In the genomic region with DNA sequence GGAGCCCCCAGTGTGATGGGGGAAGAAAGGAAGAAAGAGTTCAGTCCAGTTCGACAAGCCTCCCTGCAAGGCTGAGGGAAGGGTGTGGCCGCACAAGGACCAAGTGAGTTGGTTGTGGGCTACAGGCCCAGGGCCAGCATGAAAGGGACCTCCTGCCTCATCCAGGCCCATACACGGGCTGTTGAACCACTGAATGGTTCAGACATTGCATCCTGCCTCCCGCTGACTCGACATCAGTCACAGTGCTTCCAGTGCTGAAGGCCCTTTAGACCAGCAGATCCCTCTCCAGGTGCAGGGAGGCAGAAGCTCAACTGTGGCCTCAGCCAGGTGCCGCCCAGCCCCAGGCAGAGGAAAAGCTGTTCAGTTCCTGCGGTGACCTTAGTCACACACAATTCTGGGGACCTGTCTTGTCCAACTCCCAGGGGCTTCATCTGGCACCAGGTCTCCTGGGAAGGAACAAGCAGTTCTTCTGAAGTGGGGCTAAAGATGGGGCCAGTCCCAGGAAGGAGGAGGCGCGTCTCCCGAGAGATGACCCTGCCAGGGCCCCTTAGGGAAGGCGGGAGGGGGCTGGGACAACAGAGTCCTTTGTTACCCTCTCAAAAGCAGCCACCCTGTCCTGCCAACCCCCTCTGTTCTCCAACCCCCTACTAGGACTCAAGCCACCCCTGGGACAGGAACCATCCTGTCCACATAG, we compare ENCODE assay signal across 10 cellular contexts. TPM values are rescaled to one million over a fixed set of nuclear protein-coding genes. Genes with fewer than 3 reads are reported as not detected.
DNase-seq lines count a peak whose midpoint lies in the region; ATAC-seq and TF ChIP-seq lines count a peak whose summit lies in the region.
"Had no signal": no experiment of that assay in that cellular context is flagged by ENCODE, and none has a peak within 500 bp of the region (broad histone marks: within the 10 kb centered on the region; RNA-seq: fewer than 3 reads in every experiment).

No MANE protein-coding gene starts in this region.

- POLR2A ChIA-PET in CD4-positive, alpha-beta T cell (lab: Charles Lee), result no interaction called here

- peak overlapping the region; percentile 55 for H3K4me3 Mint-ChIP-seq in CD4-positive, alpha-beta T cell
- H3K4me3 Mint-ChIP-seq in neural crest cell, result peak overlapping the region; percentile 59

- DNase-seq in CD4-positive, alpha-beta T cell, result no peak
- DNase-seq in colonic mucosa (peak; percentile 62), neural crest cell (ENCODE audit: low read depth, low spot score) (no peak), AG08396 (ENCODE audit: low spot score) (no peak), HAP-1 (ENCODE audit: low spot score in 2 of 2) (no peak)
- DNase-seq: activated CD4-positive, alpha-beta T cell treated with anti-CD3 and anti-CD28 coated beads for 4 hours; thyroid gland had no signal

- no peaks in the 10 kb centered on the region for H3K27me3 Mint-ChIP-seq in CD4-positive, alpha-beta T cell
- no peaks in the 10 kb centered on the region for H3K27me3 Mint-ChIP-seq in neural crest cell (ENCODE audit: low read depth)

- H3K4me1 ChIP-seq in HUES6 (ENCODE audit: control insufficient read depth, insufficient read depth, low read length) (peaks cover 95% of the 10 kb centered on the region), colonic mucosa (peaks cover 75% of the 10 kb centered on the region), HAP-1 (peaks cover 21% of the 10 kb centered on the region)

- no peaks in the 10 kb centered on the region for H3K9me3 Mint-ChIP-seq in CD4-positive, alpha-beta T cell
- H3K9me3 Mint-ChIP-seq in neural crest cell, result no peaks in the 10 kb centered on the region

- H3K9ac ChIP-seq in HUES6 (ENCODE audit: low read length), result peak overlapping the region; percentile 7
- peak overlapping the region; percentile 60 to 64 for H3K9ac ChIP-seq in colonic mucosa (ENCODE audit: low read depth in 2 of 2, low read length in 2 of 2)

- no peaks in the 10 kb centered on the region for H3K27me3 ChIP-seq in CD4-positive, alpha-beta T cell (ENCODE audit: control insufficient read depth, insufficient read depth, low read length)
- H3K27me3 ChIP-seq in HUES6 (ENCODE audit: control insufficient read depth, insufficient read depth, low read length) (no peaks in the 10 kb centered on the region), colonic mucosa (no peaks in the 10 kb centered on the region), HAP-1 (ENCODE audit: low read depth) (no peaks in the 10 kb centered on the region)
- H3K27me3 ChIP-seq: thyroid gland had no signal

- CTCF ChIA-PET in CD4-positive, alpha-beta T cell (lab: Charles Lee), result no interaction called here

- peaks cover 40% of the 10 kb centered on the region; the same call in 1 of the 2 replicates for H3K36me3 ChIP-seq in HUES6 (ENCODE audit: control insufficient read depth, insufficient read depth, low read length)
- H3K36me3 ChIP-seq in colonic mucosa, result no peaks in the 10 kb centered on the region
- no peaks in the 10 kb centered on the region for H3K36me3 ChIP-seq in HAP-1 (replicated peaks)
- H3K36me3 ChIP-seq: thyroid gland had no signal

- no peak overlapping the region for H3K4me3 ChIP-seq in HUES6 (ENCODE audit: low read depth, low read length)
- no peak overlapping the region for H3K4me3 ChIP-seq in colonic mucosa
- H3K4me3 ChIP-seq in HAP-1, result no peak overlapping the region
- H3K4me3 ChIP-seq: thyroid gland had no signal

- no peak for TF ChIP-seq CTCF in CD4-positive, alpha-beta T cell (IDR thresholded peaks at IDR 0.05)
- no peak for TF ChIP-seq CTCF in colonic mucosa (IDR thresholded peaks at IDR 0.05)
- TF ChIP-seq CTCF in neural crest cell (conservative IDR thresholded peaks at IDR 0.05), result no peak

- no peaks in the 10 kb centered on the region for H3K36me3 Mint-ChIP-seq in CD4-positive, alpha-beta T cell (ENCODE audit: low read depth)
- no peaks in the 10 kb centered on the region for H3K36me3 Mint-ChIP-seq in neural crest cell (ENCODE audit: low read depth)

- peak overlapping the region; percentile 9 for H3K27ac ChIP-seq in CD4-positive, alpha-beta T cell (ENCODE audit: low read depth, low read length)
- no peak overlapping the region; the same call in 1 of the 2 replicates for H3K27ac ChIP-seq in HUES6 (ENCODE audit: low read depth, low read length)
- peak overlapping the region; percentile 79 for H3K27ac ChIP-seq in colonic mucosa

- intact Hi-C loops in CD4-positive, alpha-beta T cell (cut with DNase I, micrococcal nuclease), result no loop called here
- intact Hi-C loops in colonic mucosa (cut with DNase I), result no loop called here

- no peaks in the 10 kb centered on the region for H3K9me3 ChIP-seq in CD4-positive, alpha-beta T cell (ENCODE audit: control insufficient read depth, low read length)
- no peaks in the 10 kb centered on the region for H3K9me3 ChIP-seq in HUES6 (ENCODE audit: control insufficient read depth, insufficient read depth, low read depth, low read length)
- no peaks in the 10 kb centered on the region for H3K9me3 ChIP-seq in colonic mucosa
- H3K9me3 ChIP-seq in HAP-1, result no peaks in the 10 kb centered on the region
- H3K9me3 ChIP-seq: thyroid gland had no signal

- in situ Hi-C loops in HAP-1 (cut with MboI; ENCODE audit: low sequenced_read_pairs), result no loop called here

- H3K4me1 Mint-ChIP-seq in CD4-positive, alpha-beta T cell (ENCODE audit: low read depth), result peaks cover 95% of the 10 kb centered on the region
- H3K4me1 Mint-ChIP-seq in neural crest cell, result peaks cover 92% of the 10 kb centered on the region

- H3K27ac Mint-ChIP-seq in CD4-positive, alpha-beta T cell, result peak overlapping the region; percentile 88
- H3K27ac Mint-ChIP-seq in neural crest cell (ENCODE audit: unreplicated experiment), result peak overlapping the region; percentile 76

- no peak for ATAC-seq in CD4-positive, alpha-beta T cell (ENCODE audit: poor library complexity)
- no peak for ATAC-seq in HG03196 (IDR thresholded peaks at IDR 0.05; ENCODE audit: unreplicated experiment)
- no peak for ATAC-seq in HG02588 (IDR thresholded peaks at IDR 0.05; ENCODE audit: unreplicated experiment)

RNA-seq across cellular contexts. Expression of a gene that starts 6.6 kb away (rescaled TPM):
- 10 to 100 TPM; 26.7 to 27.8 TPM for total RNA-seq in CD4-positive, alpha-beta T cell
- total RNA-seq in colonic mucosa, result 10 to 100 TPM; 70.3 to 73.4 TPM
- 53.8 and 56.5 TPM in 2 replicates for total RNA-seq in neural crest cell

RNA-seq across cellular contexts. Expression of a gene that starts 54.4 kb away (rescaled TPM):
- 1,000 to 10,000 TPM; 4,753 to 4,828 TPM for total RNA-seq in CD4-positive, alpha-beta T cell
- total RNA-seq in colonic mucosa (1,000 to 10,000 TPM; 2,133 to 2,596 TPM), neural crest cell (3,598 and 3,664 TPM in 2 replicates)
